ENCODE assay signal across 8 cellular contexts in the genomic region with DNA sequence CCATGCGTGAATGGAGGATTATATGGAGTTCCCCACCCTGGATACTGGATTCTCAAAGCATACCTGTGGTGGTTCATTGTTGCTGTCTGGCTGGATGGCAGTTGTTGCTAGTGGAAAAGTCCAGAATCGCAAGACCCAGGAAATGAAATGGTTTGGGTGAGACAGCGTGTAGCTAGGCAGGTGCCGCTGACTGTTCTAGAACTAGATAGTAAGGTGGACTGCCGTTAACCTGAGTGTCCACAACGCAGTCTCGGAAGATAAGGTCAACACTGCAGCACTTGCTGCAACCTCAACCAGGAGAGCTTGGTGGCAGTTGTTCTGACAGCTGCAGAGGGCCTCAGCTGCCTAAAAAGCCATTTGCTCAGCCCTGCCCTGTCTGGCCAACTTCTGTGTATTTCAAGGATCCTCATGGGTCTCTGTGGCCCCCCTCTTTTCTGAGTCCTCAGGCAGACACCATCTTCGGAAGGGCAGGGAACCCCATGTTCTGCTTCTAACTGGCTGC. TPM values are rescaled to one million over a fixed set of nuclear protein-coding genes. Genes with fewer than 3 reads are reported as not detected.
A peak's percentile ranks its signal among the peaks of the same experiment; 100 is the strongest.
DNase-seq lines count a peak whose midpoint lies in the region; ATAC-seq, FAIRE-seq and TF ChIP-seq lines count a peak whose summit lies in the region.

No MANE protein-coding gene starts in this region.

- TF ChIP-seq CTCF in K562 (IDR thresholded peaks at IDR 0.05 in 2 of 3, conservative IDR thresholded peaks at IDR 0.05 in 1 of 3; ENCODE audit: insufficient read depth in 2 of 3, low read depth in 1 of 3, low read length in 3 of 3) (no peak), transverse colon (IDR thresholded peaks at IDR 0.05) (no peak)

- BruUV-seq in K562 (replicated peaks; lab: Mats Ljungman, UMichigan), result no TSS peak

- no peak for TF ChIP-seq EP300 in K562 (IDR thresholded peaks at IDR 0.05; ENCODE audit: low read length)
- TF ChIP-seq EP300 in transverse colon (IDR thresholded peaks at IDR 0.05; ENCODE audit: low read depth), result no peak

- CTCF ChIA-PET in activated CD4-positive, alpha-beta memory T cell treated with anti-CD3 and anti-CD28 coated beads for 36 hours (lab: Charles Lee), result interaction anchor here (0.9 to 6.9 kb wide), 7 partner anchors 10 to 171 kb away, joined by 3 to 54 read pairs (median 15); no protein-coding TSS in a partner anchor
- CTCF ChIA-PET in activated CD4-positive, alpha-beta memory T cell treated with anti-CD3 and anti-CD28 coated beads, Interleukin-2, amount 10 ng/mL, durations not matched to agents 7 days and 5 days (lab: Charles Lee), result interaction anchor here (1.0 to 2.5 kb wide), 2 partner anchors 10 to 27 kb away, joined by 4 to 19 read pairs; no protein-coding TSS in a partner anchor
- CTCF ChIA-PET in K562 (lab: Yijun Ruan, JAX; ENCODE audit: low intra/inter-chr PET ratio), result interaction anchor here (0.6 kb wide), 1 partner anchor 19 kb away, joined by 3 read pairs; no protein-coding TSS in a partner anchor

- 19% methylated on average over 8 of the region's 8 CpGs for WGBS in K562 (ENCODE audit: insufficient coverage, low coverage, missing lambda C conversion rate)
- 72 to 83% methylated on average over 1 to 8 of the region's 8 CpGs for WGBS in transverse colon (ENCODE audit: low coverage in 1 of 2), 2 donors

- H4K20me1 ChIP-seq in K562 (replicated peaks; ENCODE audit: control insufficient read depth, insufficient read depth, low read length), result no peaks in the 10 kb centered on the region

- H3K9me3 Mint-ChIP-seq in activated CD4-positive, alpha-beta memory T cell treated with anti-CD3 and anti-CD28 coated beads for 36 hours, result no peaks in the 10 kb centered on the region
- no peaks in the 10 kb centered on the region for H3K9me3 Mint-ChIP-seq in activated CD4-positive, alpha-beta memory T cell treated with anti-CD3 and anti-CD28 coated beads, Interleukin-2, amount 10 ng/mL, durations not matched to agents 7 days and 5 days

- H3K36me3 ChIP-seq in K562 (ENCODE audit: control insufficient read depth, insufficient read depth, low read length) (no peaks in the 10 kb centered on the region), muscle layer of duodenum (ENCODE audit: control insufficient read depth in 1 of 2, insufficient read depth in 2 of 2, low read length in 2 of 2) (peaks cover 0 to 10% of the 10 kb centered on the region in 2 donors), transverse colon (no peaks in the 10 kb centered on the region)

- H3K4me1 Mint-ChIP-seq in activated CD4-positive, alpha-beta memory T cell treated with anti-CD3 and anti-CD28 coated beads for 36 hours (ENCODE audit: low read depth), result peaks cover 75% of the 10 kb centered on the region
- H3K4me1 Mint-ChIP-seq in activated CD4-positive, alpha-beta memory T cell treated with anti-CD3 and anti-CD28 coated beads, Interleukin-2, amount 10 ng/mL, durations not matched to agents 7 days and 5 days, result peaks cover 69% of the 10 kb centered on the region

- H3K36me3 Mint-ChIP-seq in activated CD4-positive, alpha-beta memory T cell treated with anti-CD3 and anti-CD28 coated beads for 36 hours, result no peaks in the 10 kb centered on the region
- H3K36me3 Mint-ChIP-seq in activated CD4-positive, alpha-beta memory T cell treated with anti-CD3 and anti-CD28 coated beads, Interleukin-2, amount 10 ng/mL, durations not matched to agents 7 days and 5 days (ENCODE audit: low read depth), result no peaks in the 10 kb centered on the region

- H2AFZ ChIP-seq in K562 (ENCODE audit: low read depth, low read length), result peak overlapping the region; percentile 93

- H3K4me1 ChIP-seq in K562 (replicated peaks in 1 of 2; ENCODE audit: control insufficient read depth in 2 of 2, insufficient read depth in 2 of 2, low read length in 2 of 2), result peaks cover 51 to 66% of the 10 kb centered on the region in 2 experiments
- peaks cover 54 to 64% of the 10 kb centered on the region in 2 donors for H3K4me1 ChIP-seq in muscle layer of duodenum (ENCODE audit: control insufficient read depth in 1 of 2, insufficient read depth in 2 of 2, low read length in 2 of 2)
- H3K4me1 ChIP-seq in transverse colon, result peaks cover 66 to 80% (median 75%) of the 10 kb centered on the region in 4 donors

- peak overlapping the region; percentile 69 for H3K4me2 ChIP-seq in K562 (ENCODE audit: insufficient read depth, low read length)

- POLR2A ChIA-PET in activated CD4-positive, alpha-beta memory T cell treated with anti-CD3 and anti-CD28 coated beads for 36 hours (lab: Charles Lee), result interaction anchor here (1.3 kb wide), 1 partner anchor 10 kb away, joined by 3 read pairs; no protein-coding TSS in a partner anchor
- POLR2A ChIA-PET in activated CD4-positive, alpha-beta memory T cell treated with anti-CD3 and anti-CD28 coated beads, Interleukin-2, amount 10 ng/mL, durations not matched to agents 7 days and 5 days (lab: Charles Lee), result interaction anchor here (1.6 to 13.0 kb wide), 3 partner anchors 9 to 82 kb away, joined by 3 to 229 read pairs (median 5); partner anchors contain the start of gene IRF2BPL
- POLR2A ChIA-PET in K562 (lab: Yijun Ruan, JAX), result interaction anchor here (2.2 kb wide), 1 partner anchor 20 kb away, joined by 6 read pairs; no protein-coding TSS in a partner anchor

- H3K9me3 ChIP-seq in K562 (replicated peaks; ENCODE audit: control insufficient read depth, insufficient read depth, low read depth, low read length), result no peaks in the 10 kb centered on the region
- no peaks in the 10 kb centered on the region for H3K9me3 ChIP-seq in muscle layer of duodenum (ENCODE audit: control insufficient read depth in 1 of 2, low read length in 2 of 2)
- H3K9me3 ChIP-seq in transverse colon, result no peaks in the 10 kb centered on the region

- no peaks in the 10 kb centered on the region for H3K9me1 ChIP-seq in K562 (ENCODE audit: control insufficient read depth, insufficient read depth, low read length)

- no peaks in the 10 kb centered on the region for H3K27me3 Mint-ChIP-seq in activated CD4-positive, alpha-beta memory T cell treated with anti-CD3 and anti-CD28 coated beads for 36 hours
- peaks cover 3% of the 10 kb centered on the region for H3K27me3 Mint-ChIP-seq in activated CD4-positive, alpha-beta memory T cell treated with anti-CD3 and anti-CD28 coated beads, Interleukin-2, amount 10 ng/mL, durations not matched to agents 7 days and 5 days

- peak; percentile 74 for FAIRE-seq in K562 (lab: Jason Lieb, UNC)

- H3K27me3 ChIP-seq in K562 (ENCODE audit: control insufficient read depth in 2 of 2, insufficient read depth in 2 of 2, low read length in 2 of 2) (no peaks in the 10 kb centered on the region), muscle layer of duodenum (ENCODE audit: low read depth, low read length) (no peaks in the 10 kb centered on the region), transverse colon (no peaks in the 10 kb centered on the region)

- H3K27ac Mint-ChIP-seq in activated CD4-positive, alpha-beta memory T cell treated with anti-CD3 and anti-CD28 coated beads for 36 hours, result peak overlapping the region; percentile 67
- no peak overlapping the region for H3K27ac Mint-ChIP-seq in activated CD4-positive, alpha-beta memory T cell treated with anti-CD3 and anti-CD28 coated beads, Interleukin-2, amount 10 ng/mL, durations not matched to agents 7 days and 5 days

- peak overlapping the region; percentile 41 to 57; a peak in 3 of 4 replicates for H3K9ac ChIP-seq in K562 (ENCODE audit: insufficient read depth in 1 of 2, low read depth in 2 of 2, low read length in 2 of 2)

- TF ChIP-seq POLR2A in K562 (conservative IDR thresholded peaks at IDR 0.05), result no peak
- TF ChIP-seq POLR2A in transverse colon (IDR thresholded peaks at IDR 0.05), result no peak

- peak overlapping the region; percentile 92 for H3K27ac ChIP-seq in K562 (ENCODE audit: extremely low read depth, low read depth, low read length)
- peak overlapping the region; percentile 96 for H3K27ac ChIP-seq in muscle layer of duodenum (ENCODE audit: low read length)
- H3K27ac ChIP-seq in transverse colon, result peak overlapping the region; percentile 99 to 100 (median 100)

- no peak for TF ChIP-seq RAD21 in K562 (CRISPR knock-in tag; conservative IDR thresholded peaks at IDR 0.05 in 1 of 2, IDR thresholded peaks at IDR 0.05 in 1 of 2)

- H3K79me2 ChIP-seq in K562 (ENCODE audit: control insufficient read depth, insufficient read depth, low read length), result no peaks in the 10 kb centered on the region

- no peak overlapping the region for H3K4me3 Mint-ChIP-seq in activated CD4-positive, alpha-beta memory T cell treated with anti-CD3 and anti-CD28 coated beads for 36 hours
- H3K4me3 Mint-ChIP-seq in activated CD4-positive, alpha-beta memory T cell treated with anti-CD3 and anti-CD28 coated beads, Interleukin-2, amount 10 ng/mL, durations not matched to agents 7 days and 5 days, result no peak overlapping the region

- peak; percentile 24 for ATAC-seq in K562
- ATAC-seq in HG03342 (IDR thresholded peaks at IDR 0.05; ENCODE audit: unreplicated experiment), result no peak
- no peak for ATAC-seq in GM19455 (IDR thresholded peaks at IDR 0.05; ENCODE audit: unreplicated experiment)
- no peak for ATAC-seq in GM18519 (IDR thresholded peaks at IDR 0.05; ENCODE audit: low FRiP score, unreplicated experiment)

- intact Hi-C loops in activated CD4-positive, alpha-beta memory T cell treated with anti-CD3 and anti-CD28 coated beads for 36 hours (cut with micrococcal nuclease), result loop anchor here (5.0 kb wide), 1 partner anchor 413 kb away; the partner anchor contains the start of genes AHSA1 and VIPAS39
- intact Hi-C loops in K562 (cut with micrococcal nuclease), result loop anchor here (5.0 kb wide), 1 partner anchor 82 kb away; no protein-coding TSS in a partner anchor
- intact Hi-C loops in transverse colon (cut with DNase I; ENCODE audit: low total_unique reads), result loop anchor here (5.0 kb wide), 2 partner anchors 87 to 127 kb away; no protein-coding TSS in a partner anchor

- in situ Hi-C loops in K562 (cut with MboI) (no loop called here), transverse colon (cut with MboI; ENCODE audit: low pct_ligation_motif_present in 1 of 4, low pct_unique_long_range_greater_than_20kb in 1 of 4, low sequenced_read_pairs in 3 of 4) (loop anchor here in 2 of 4 donors (10.0 kb wide), 1 partner anchor 129 kb away; no protein-coding TSS in a partner anchor)

- no peak for DNase-seq in activated CD4-positive, alpha-beta memory T cell treated with anti-CD3 and anti-CD28 coated beads for 36 hours
- DNase-seq in activated CD4-positive, alpha-beta memory T cell treated with anti-CD3 and anti-CD28 coated beads, Interleukin-2, amount 10 ng/mL, durations not matched to agents 7 days and 5 days, result no peak
- DNase-seq in K562 (ENCODE audit: extremely low read depth in 1 of 4, low spot score in 3 of 4), result peak in 1 of 4 experiments; percentile 66
- no peak for DNase-seq in transverse colon

- H3K4me3 ChIP-seq in K562 (no peak overlapping the region), muscle layer of duodenum (ENCODE audit: low read depth in 1 of 2, low read length in 2 of 2) (peak overlapping the region in 1 of 2 donors; percentile 43), transverse colon (no peak overlapping the region)

RNA-seq across cellular contexts. Expression of gene IRF2BPL, which starts 15.5 kb away (rescaled TPM):
- total RNA-seq in activated CD4-positive, alpha-beta memory T cell treated with anti-CD3 and anti-CD28 coated beads for 36 hours, result 10 to 100 TPM; 38.5 to 41.1 TPM
- 10 to 100 TPM; 39.0 to 39.3 TPM for total RNA-seq in activated CD4-positive, alpha-beta memory T cell treated with anti-CD3 and anti-CD28 coated beads, Interleukin-2, amount 10 ng/mL, durations not matched to agents 7 days and 5 days
- total RNA-seq in K562 (2011; cell fraction: chromatin; rRNA removed; ENCODE audit: low replicate concordance), result 1.8 and 3.8 TPM in 2 replicates
- 5.5 and 6.5 TPM in 2 replicates for total RNA-seq in K562 (2011; cell fraction: nucleolus; rRNA removed)
- 2.5 and 3.7 TPM in 2 replicates for total RNA-seq in K562 (2011; cell fraction: nucleoplasm; rRNA removed)
- total RNA-seq in K562 (2014; rRNA removed) (14.4 and 18.2 TPM in 2 replicates), K562 (2014; rRNA removed; fragmentation: Illumina TruSeq; extraction: Trizol) (2.4 and 2.5 TPM in 2 replicates), K562 (2015; rRNA removed; fragmentation: Illumina TruSeq; extraction: Trizol) (4.2 and 5.1 TPM in 2 replicates), K562 (2021) (21.6 and 22.1 TPM in 2 replicates), transverse colon (10 to 100 TPM; 21.0 to 53.5 (median 32.5) TPM)
- polyA plus RNA-seq in K562 (2011; rRNA removed) (1.3 and 2.8 TPM in 2 replicates), K562 (2014; fragmentation: Illumina TruSeq; extraction: Trizol) (2.5 and 3.6 TPM in 2 replicates), K562 (2014; fragmentation: Nextera tagmentation; extraction: Ambion mirVana) (under 1 TPM; 0.52 to 0.75 TPM), K562 (2014; rRNA removed) (6.5 and 6.9 TPM in 2 replicates)
- polyA plus RNA-seq in K562 (2011; cell fraction: cytosol; rRNA removed), result 1.7 and 4.5 TPM in 2 replicates
- polyA plus RNA-seq in K562 (2011; cell fraction: nucleus; rRNA removed), result 3.2 and 4.7 TPM in 2 replicates
- 16.8 and 19.2 TPM in 2 replicates for polyA plus RNA-seq in K562 (2012)
- polyA minus RNA-seq in K562 (2011; rRNA and poly(A)+ RNA removed), result 2.2 TPM in 2 replicates
- 6.6 and 10.5 TPM in 2 replicates for polyA minus RNA-seq in K562 (2011; cell fraction: cytosol; rRNA and poly(A)+ RNA removed)
- 3.1 and 5.6 TPM in 2 replicates for polyA minus RNA-seq in K562 (2011; cell fraction: nucleus; rRNA and poly(A)+ RNA removed)

RNA-seq across cellular contexts. Expression of gene CIPC, which starts 54.0 kb away (rescaled TPM):
- 1 to 10 TPM; 7.3 to 7.5 TPM for total RNA-seq in activated CD4-positive, alpha-beta memory T cell treated with anti-CD3 and anti-CD28 coated beads for 36 hours
- 10 to 100 TPM in 1 of 2 experiments, 1 to 10 TPM in 1; 9.6 to 12.8 TPM for total RNA-seq in activated CD4-positive, alpha-beta memory T cell treated with anti-CD3 and anti-CD28 coated beads, Interleukin-2, amount 10 ng/mL, durations not matched to agents 7 days and 5 days
- total RNA-seq in K562 (2011; cell fraction: chromatin; rRNA removed; ENCODE audit: low replicate concordance), result 10.6 and 18.5 TPM in 2 replicates
- total RNA-seq in K562 (2011; cell fraction: nucleolus; rRNA removed), result 9.2 and 11.6 TPM in 2 replicates
- 15.0 and 19.5 TPM in 2 replicates for total RNA-seq in K562 (2011; cell fraction: nucleoplasm; rRNA removed)
- 8.5 and 11.1 TPM in 2 replicates for total RNA-seq in K562 (2014; rRNA removed)
- 11.5 and 12.1 TPM in 2 replicates for total RNA-seq in K562 (2014; rRNA removed; fragmentation: Illumina TruSeq; extraction: Trizol)
- total RNA-seq in K562 (2015; rRNA removed; fragmentation: Illumina TruSeq; extraction: Trizol), result 11.1 and 11.9 TPM in 2 replicates
- total RNA-seq in K562 (2021), result 10.7 and 14.4 TPM in 2 replicates
- polyA plus RNA-seq in K562 (2011; rRNA removed), result 15.3 and 16.9 TPM in 2 replicates
- 9.1 and 10.5 TPM in 2 replicates for polyA plus RNA-seq in K562 (2011; cell fraction: cytosol; rRNA removed)
- 14.3 and 15.5 TPM in 2 replicates for polyA plus RNA-seq in K562 (2011; cell fraction: nucleus; rRNA removed)
- 5.6 and 8.3 TPM in 2 replicates for polyA plus RNA-seq in K562 (2012)
- polyA plus RNA-seq in K562 (2014; fragmentation: Illumina TruSeq; extraction: Trizol), result 9.6 and 11.4 TPM in 2 replicates
- 1 to 10 TPM; 5.0 to 6.5 TPM for polyA plus RNA-seq in K562 (2014; fragmentation: Nextera tagmentation; extraction: Ambion mirVana)
- 9.0 and 10.8 TPM in 2 replicates for polyA plus RNA-seq in K562 (2014; rRNA removed)
- polyA minus RNA-seq in K562 (2011; rRNA and poly(A)+ RNA removed), result 13.3 and 14.9 TPM in 2 replicates
- polyA minus RNA-seq in K562 (2011; cell fraction: cytosol; rRNA and poly(A)+ RNA removed), result 5.8 and 11.6 TPM in 2 replicates
- polyA minus RNA-seq in K562 (2011; cell fraction: nucleus; rRNA and poly(A)+ RNA removed), result 7.7 and 8.3 TPM in 2 replicates
- 10 to 100 TPM; 30.8 to 97.1 (median 67.8) TPM for total RNA-seq in transverse colon
